Comparison of ENCODE assay signal across 18 cellular contexts in the genomic region with DNA sequence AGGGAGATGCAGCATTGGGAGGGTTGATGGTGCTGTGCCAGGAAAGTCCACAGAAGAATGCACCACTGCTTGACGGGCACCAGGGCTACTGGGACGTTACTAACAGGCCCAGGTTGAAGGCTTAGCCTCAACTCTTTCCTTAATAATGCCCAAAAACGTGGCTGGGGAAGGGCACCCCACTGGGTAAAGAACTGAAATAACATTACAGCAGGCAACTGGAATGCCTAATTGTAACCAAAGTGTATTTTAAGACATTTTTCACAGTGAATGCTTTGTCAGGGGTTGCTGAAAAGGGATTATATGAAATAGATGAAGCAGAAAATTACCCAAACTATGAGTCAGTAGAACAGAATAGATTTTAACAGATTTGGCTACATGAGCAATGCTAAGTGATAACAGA.
A peak's percentile ranks its signal among the peaks of the same experiment; 100 is the strongest.
DNase-seq lines count a peak whose midpoint lies in the region; ATAC-seq, FAIRE-seq and TF ChIP-seq lines count a peak whose summit lies in the region.
"Had no signal": no experiment of that assay in that cellular context is flagged by ENCODE, and none has a peak within 500 bp of the region (broad histone marks: within the 10 kb centered on the region; RNA-seq: fewer than 3 reads in every experiment).

No MANE protein-coding gene starts in this region.

- no peak overlapping the region for H3K9ac ChIP-seq in astrocyte (ENCODE audit: low read length)
- no peak overlapping the region for H3K9ac ChIP-seq in neural progenitor cell

- peaks cover 5% of the 10 kb centered on the region for H3F3A ChIP-seq in neural progenitor cell (ENCODE audit: low read depth)

- DNase-seq in A172 (ENCODE audit: low spot score), result peak; percentile 18
- DNase-seq in astrocyte (ENCODE audit: low read depth), result peak; percentile 73
- peak; percentile 3 for DNase-seq in choroid plexus epithelial cell (ENCODE audit: low read depth)
- DNase-seq in neural progenitor cell (ENCODE audit: low spot score), result peak; percentile 22
- no peak for DNase-seq in activated T-cell treated with anti-CD3 and anti-CD28 coated beads, Interleukin-2, amount 50 U/mL, for 72 hours
- DNase-seq in NOMO-1 treated with DMSO at 0.1 percent for 48 hours (lab: John Stamatoyannopoulos, UW; ENCODE audit: unreplicated experiment), result no peak
- no peak for DNase-seq in AG20443 (ENCODE audit: low spot score)
- DNase-seq: ACHN; BE2C; CD4-positive, alpha-beta memory T cell; DMS79; HCEC 1CT; HFFc6 had no signal

- H4K20me1 ChIP-seq in astrocyte (ENCODE audit: insufficient read depth, low read length), result no peaks in the 10 kb centered on the region
- H4K20me1 ChIP-seq in neural progenitor cell (ENCODE audit: low read depth), result no peaks in the 10 kb centered on the region

- H2AFZ ChIP-seq in astrocyte (ENCODE audit: low read depth, low read length) (peak overlapping the region; percentile 71), neural progenitor cell (replicated peaks) (no peak overlapping the region)

- peaks cover 4% of the 10 kb centered on the region for H3K4me1 Mint-ChIP-seq in astrocyte (ENCODE audit: low read depth, unreplicated experiment)
- H3K4me1 Mint-ChIP-seq in neural progenitor cell, result peaks cover 30% of the 10 kb centered on the region
- H3K4me1 Mint-ChIP-seq in activated T-cell treated with anti-CD3 and anti-CD28 coated beads, Interleukin-2, amount 50 U/mL, for 72 hours (ENCODE audit: low read depth), result no peaks in the 10 kb centered on the region
- H3K4me1 Mint-ChIP-seq: CD4-positive, alpha-beta memory T cell had no signal

- H3K79me2 ChIP-seq in astrocyte (ENCODE audit: insufficient read depth, low read length) (no peaks in the 10 kb centered on the region), neural progenitor cell (ENCODE audit: low read depth) (no peaks in the 10 kb centered on the region)

- no peaks in the 10 kb centered on the region for H3K36me3 Mint-ChIP-seq in astrocyte (ENCODE audit: low read depth, unreplicated experiment)
- no peaks in the 10 kb centered on the region for H3K36me3 Mint-ChIP-seq in neural progenitor cell
- H3K36me3 Mint-ChIP-seq in activated T-cell treated with anti-CD3 and anti-CD28 coated beads, Interleukin-2, amount 50 U/mL, for 72 hours (ENCODE audit: insufficient read depth in 2 of 2), result no peaks in the 10 kb centered on the region
- H3K36me3 Mint-ChIP-seq: CD4-positive, alpha-beta memory T cell had no signal

- no peak overlapping the region for H3K27ac Mint-ChIP-seq in astrocyte (ENCODE audit: unreplicated experiment)
- peak overlapping the region; percentile 77 for H3K27ac Mint-ChIP-seq in neural progenitor cell
- H3K27ac Mint-ChIP-seq in activated T-cell treated with anti-CD3 and anti-CD28 coated beads, Interleukin-2, amount 50 U/mL, for 72 hours, result no peak overlapping the region
- H3K27ac Mint-ChIP-seq: CD4-positive, alpha-beta memory T cell; HFFc6 had no signal

- H3K4me3 Mint-ChIP-seq in astrocyte (ENCODE audit: unreplicated experiment) (no peak overlapping the region), neural progenitor cell (no peak overlapping the region)
- H3K4me3 Mint-ChIP-seq in activated T-cell treated with anti-CD3 and anti-CD28 coated beads, Interleukin-2, amount 50 U/mL, for 72 hours, result no peak overlapping the region
- H3K4me3 Mint-ChIP-seq: CD4-positive, alpha-beta memory T cell; HFFc6 had no signal

- no peaks in the 10 kb centered on the region for H3K36me3 ChIP-seq in astrocyte (ENCODE audit: insufficient read depth, low read length)
- no peaks in the 10 kb centered on the region for H3K36me3 ChIP-seq in neural progenitor cell
- H3K36me3 ChIP-seq: BE2C had no signal

- peak overlapping the region; percentile 22 for H3K4me2 ChIP-seq in astrocyte (ENCODE audit: low read length)
- H3K4me2 ChIP-seq in neural progenitor cell, result peak overlapping the region; percentile 5

- H3K4me1 ChIP-seq in astrocyte (ENCODE audit: insufficient read depth, low read length) (peaks cover 7% of the 10 kb centered on the region), neural progenitor cell (peaks cover 20% of the 10 kb centered on the region)
- H3K4me1 ChIP-seq: BE2C had no signal

- H3K27me3 Mint-ChIP-seq in astrocyte (ENCODE audit: low read depth, unreplicated experiment) (no peaks in the 10 kb centered on the region), neural progenitor cell (ENCODE audit: insufficient read depth, low read depth) (peaks cover 6% of the 10 kb centered on the region)
- peaks cover 5% of the 10 kb centered on the region for H3K27me3 Mint-ChIP-seq in activated T-cell treated with anti-CD3 and anti-CD28 coated beads, Interleukin-2, amount 50 U/mL, for 72 hours (ENCODE audit: low read depth)

- H3K9me3 Mint-ChIP-seq in astrocyte (ENCODE audit: unreplicated experiment) (no peaks in the 10 kb centered on the region), neural progenitor cell (peaks cover 3% of the 10 kb centered on the region)
- peaks cover 0 to 1% of the 10 kb centered on the region in 2 donors for H3K9me3 Mint-ChIP-seq in activated T-cell treated with anti-CD3 and anti-CD28 coated beads, Interleukin-2, amount 50 U/mL, for 72 hours

- H3K27me3 ChIP-seq in astrocyte (ENCODE audit: insufficient read depth, low read length), result no peaks in the 10 kb centered on the region
- H3K27me3 ChIP-seq in neural progenitor cell, result no peaks in the 10 kb centered on the region
- H3K27me3 ChIP-seq: BE2C had no signal

- H3K9me3 ChIP-seq in astrocyte (ENCODE audit: insufficient read depth, low read depth, low read length), result no peaks in the 10 kb centered on the region
- H3K9me3 ChIP-seq in neural progenitor cell (ENCODE audit: low read depth), result no peaks in the 10 kb centered on the region
- H3K9me3 ChIP-seq: BE2C had no signal

- ATAC-seq in GM21528 (IDR thresholded peaks at IDR 0.05; ENCODE audit: low FRiP score, unreplicated experiment), result no peak
- no peak for ATAC-seq in activated T-cell treated with anti-CD3 and anti-CD28 coated beads, Interleukin-2, amount 50 U/mL, for 72 hours (replicated peaks in 1 of 2)
- ATAC-seq: GM12878 had no signal

- H3K27ac ChIP-seq in astrocyte (ENCODE audit: low read depth, low read length), result peak overlapping the region; percentile 26
- H3K27ac ChIP-seq in neural progenitor cell, result no peak overlapping the region
- H3K27ac ChIP-seq: 22Rv1, C4-2B had no signal

- no peak for FAIRE-seq in astrocyte (lab: Jason Lieb, UNC)
- FAIRE-seq: GM12878, GM18507 had no signal

- H3K4me3 ChIP-seq in astrocyte (ENCODE audit: insufficient read depth, low read depth, low read length), result no peak overlapping the region
- H3K4me3 ChIP-seq in choroid plexus epithelial cell (ENCODE audit: low read depth, low read length), result no peak overlapping the region
- no peak overlapping the region for H3K4me3 ChIP-seq in neural progenitor cell
- H3K4me3 ChIP-seq: GM12878 had no signal

- TF ChIP-seq CTCF in astrocyte (IDR thresholded peaks at IDR 0.05; ENCODE audit: insufficient read depth, low read depth, low read length), result no peak
- no peak for TF ChIP-seq CTCF in choroid plexus epithelial cell (conservative IDR thresholded peaks at IDR 0.05; ENCODE audit: low read depth, low read length)
- no peak for TF ChIP-seq CTCF in neural progenitor cell (IDR thresholded peaks at IDR 0.05)

Comparison
In these comparisons a context has a peak if more than half of its experiments do, and no peak if none do; other contexts are left out.
1. DNase-seq: peak in A172 (single experiment), astrocyte (single experiment), choroid plexus epithelial cell (single experiment) and neural progenitor cell (single experiment); none in activated T-cell treated with anti-CD3 and anti-CD28 coated beads, Interleukin-2, amount 50 U/mL, for 72 hours (0 of 2), NOMO-1 treated with DMSO at 0.1 percent for 48 hours (single experiment) and AG20443 (single experiment).